ENCODE assay signal across 1 cellular context in the genomic region with DNA sequence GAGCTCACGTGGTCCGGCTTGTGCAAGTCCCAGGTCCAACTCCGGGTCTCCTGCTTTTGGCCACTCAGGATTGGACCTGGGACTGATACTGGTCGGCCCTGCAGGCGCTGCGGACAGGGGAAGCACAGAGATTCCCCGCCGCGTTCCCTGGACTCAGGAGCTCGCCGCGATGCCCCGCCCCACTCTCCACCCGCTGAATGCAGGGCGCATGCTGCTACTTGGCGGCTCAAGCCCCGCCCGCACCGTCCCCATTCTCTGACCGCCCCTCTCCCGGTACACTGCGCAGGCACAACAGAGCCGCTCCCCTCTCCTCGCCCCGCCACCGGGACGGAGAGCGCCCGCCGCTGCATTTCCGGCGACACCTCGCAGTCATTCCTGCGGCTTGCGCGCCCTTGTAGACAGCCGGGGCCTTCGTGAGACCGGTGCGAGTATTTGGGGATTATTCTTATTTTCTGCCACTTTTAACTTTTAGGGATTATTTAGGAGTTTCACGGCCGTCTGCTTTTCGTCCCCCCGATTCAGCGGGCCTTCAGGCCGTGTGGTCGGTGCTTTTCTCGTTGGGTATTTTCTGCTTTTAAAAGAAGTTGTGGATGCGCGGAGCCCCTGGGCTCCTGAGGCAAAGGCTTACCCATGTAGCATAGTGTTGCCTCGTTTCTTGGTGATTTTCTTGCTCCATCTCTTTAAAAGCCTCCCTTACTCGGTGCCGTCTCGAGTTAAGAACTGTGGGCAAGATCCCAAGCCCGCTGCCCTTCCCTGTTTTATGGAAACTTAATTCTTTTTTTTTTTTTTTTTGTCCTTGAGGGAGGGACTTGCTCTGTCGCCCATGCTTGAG.
A peak's percentile ranks its signal among the peaks of the same experiment; 100 is the strongest.
TF ChIP-seq lines count a peak whose summit lies in the region.

Gene TMEM14C (plus strand): TSS at position 251 of the 832 bp plus-strand sequence. CDS start 1,544 bp downstream, outside the sequence.

TF ChIP-seq in SK-N-SH, 30 proteins besides CTCF, POLR2A, EP300 and RAD21 (continued from another document):
- TF ChIP-seq, protein P1, sequence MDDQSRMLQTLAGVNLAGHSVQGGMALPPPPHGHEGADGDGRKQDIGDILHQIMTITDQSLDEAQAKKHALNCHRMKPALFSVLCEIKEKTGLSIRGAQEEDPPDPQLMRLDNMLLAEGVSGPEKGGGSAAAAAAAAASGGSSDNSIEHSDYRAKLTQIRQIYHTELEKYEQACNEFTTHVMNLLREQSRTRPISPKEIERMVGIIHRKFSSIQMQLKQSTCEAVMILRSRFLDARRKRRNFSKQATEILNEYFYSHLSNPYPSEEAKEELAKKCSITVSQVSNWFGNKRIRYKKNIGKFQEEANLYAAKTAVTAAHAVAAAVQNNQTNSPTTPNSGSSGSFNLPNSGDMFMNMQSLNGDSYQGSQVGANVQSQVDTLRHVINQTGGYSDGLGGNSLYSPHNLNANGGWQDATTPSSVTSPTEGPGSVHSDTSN (IDR thresholded peaks at IDR 0.05): peak; percentile 11; the same call in 1 of the 2 replicates
- TF ChIP-seq FOXM1 (IDR thresholded peaks at IDR 0.05; ENCODE audit: low read depth) (no peak), MXI1 (IDR thresholded peaks at IDR 0.05; ENCODE audit: low read depth, low read length) (peak; percentile 96), CHD2 (IDR thresholded peaks at IDR 0.05; ENCODE audit: low read length, partially characterized antibody) (peak; percentile 10), GABPA (IDR thresholded peaks at IDR 0.05; ENCODE audit: low read depth) (peak; percentile 51; the same call in 1 of the 2 replicates), POLR2AphosphoS5 (IDR thresholded peaks at IDR 0.05; ENCODE audit: low read depth, low read length) (peak; percentile 58; the same call in 1 of the 2 replicates), MAX (IDR thresholded peaks at IDR 0.05; ENCODE audit: low read depth) (peak; percentile 70)
- TF ChIP-seq, protein P2, sequence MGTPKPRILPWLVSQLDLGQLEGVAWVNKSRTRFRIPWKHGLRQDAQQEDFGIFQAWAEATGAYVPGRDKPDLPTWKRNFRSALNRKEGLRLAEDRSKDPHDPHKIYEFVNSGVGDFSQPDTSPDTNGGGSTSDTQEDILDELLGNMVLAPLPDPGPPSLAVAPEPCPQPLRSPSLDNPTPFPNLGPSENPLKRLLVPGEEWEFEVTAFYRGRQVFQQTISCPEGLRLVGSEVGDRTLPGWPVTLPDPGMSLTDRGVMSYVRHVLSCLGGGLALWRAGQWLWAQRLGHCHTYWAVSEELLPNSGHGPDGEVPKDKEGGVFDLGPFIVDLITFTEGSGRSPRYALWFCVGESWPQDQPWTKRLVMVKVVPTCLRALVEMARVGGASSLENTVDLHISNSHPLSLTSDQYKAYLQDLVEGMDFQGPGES (IDR thresholded peaks at IDR 0.05; ENCODE audit: low read depth, low read length): no peak
- TF ChIP-seq, protein P3, sequence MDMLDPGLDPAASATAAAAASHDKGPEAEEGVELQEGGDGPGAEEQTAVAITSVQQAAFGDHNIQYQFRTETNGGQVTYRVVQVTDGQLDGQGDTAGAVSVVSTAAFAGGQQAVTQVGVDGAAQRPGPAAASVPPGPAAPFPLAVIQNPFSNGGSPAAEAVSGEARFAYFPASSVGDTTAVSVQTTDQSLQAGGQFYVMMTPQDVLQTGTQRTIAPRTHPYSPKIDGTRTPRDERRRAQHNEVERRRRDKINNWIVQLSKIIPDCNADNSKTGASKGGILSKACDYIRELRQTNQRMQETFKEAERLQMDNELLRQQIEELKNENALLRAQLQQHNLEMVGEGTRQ (IDR thresholded peaks at IDR 0.05; ENCODE audit: borderline replicate concordance, low read depth, low read length): 0 out of 2 replicates have a peak, but pooled peaks have one; percentile 52
- TF ChIP-seq, protein P4, sequence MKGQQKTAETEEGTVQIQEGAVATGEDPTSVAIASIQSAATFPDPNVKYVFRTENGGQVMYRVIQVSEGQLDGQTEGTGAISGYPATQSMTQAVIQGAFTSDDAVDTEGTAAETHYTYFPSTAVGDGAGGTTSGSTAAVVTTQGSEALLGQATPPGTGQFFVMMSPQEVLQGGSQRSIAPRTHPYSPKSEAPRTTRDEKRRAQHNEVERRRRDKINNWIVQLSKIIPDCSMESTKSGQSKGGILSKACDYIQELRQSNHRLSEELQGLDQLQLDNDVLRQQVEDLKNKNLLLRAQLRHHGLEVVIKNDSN (IDR thresholded peaks at IDR 0.05; ENCODE audit: borderline replicate concordance, low read depth): peak; percentile 84
TF ChIP-seq in SK-N-SH: peak in this region for 16.
